22 cellular contexts compared by ENCODE assay signal in the genomic region with DNA sequence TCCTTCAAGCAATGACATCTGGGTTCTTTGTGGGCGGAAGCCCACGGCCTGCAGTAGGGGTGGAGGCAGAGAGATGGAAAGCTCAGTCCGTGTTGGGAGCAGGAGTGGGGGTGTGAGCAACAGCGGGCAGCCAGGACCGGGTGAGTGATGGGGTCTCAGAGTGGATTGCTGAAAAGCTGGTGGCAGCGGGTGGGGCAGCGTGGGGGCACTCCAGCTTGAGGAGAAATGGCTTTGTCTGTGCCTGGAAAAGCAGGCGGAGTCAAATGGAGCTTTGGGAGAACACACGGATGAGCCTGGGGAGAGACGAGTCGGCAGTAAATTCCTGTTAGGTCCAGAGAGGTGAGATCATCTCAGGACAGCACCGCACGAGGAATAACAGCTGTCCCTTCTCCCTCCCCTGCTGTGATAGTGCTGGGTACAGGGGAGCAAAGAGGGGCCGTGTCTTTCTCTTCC. TPM values are rescaled to one million over a fixed set of nuclear protein-coding genes. Genes with fewer than 3 reads are reported as not detected.
"Had no signal": no experiment of that assay in that cellular context is flagged by ENCODE, and none has a peak within 500 bp of the region (broad histone marks: within the 10 kb centered on the region; RNA-seq: fewer than 3 reads in every experiment).

No MANE protein-coding gene starts in this region.

- H3K36me3 Mint-ChIP-seq: stimulated activated naive B cell treated with anti-CD40 and anti-IgM and Interleukin-4, amounts not matched to agents 10 μg/mL and 1 μg/mL and 100 μg/mL, for 72 hours had no signal

- H3K4me1 Mint-ChIP-seq: stimulated activated naive B cell treated with anti-CD40 and anti-IgM and Interleukin-4, amounts not matched to agents 10 μg/mL and 1 μg/mL and 100 μg/mL, for 72 hours had no signal

- H3K9me3 Mint-ChIP-seq: dendritic cell treated with granulocyte-macrophage colony-stimulating factor and Interleukin-4, amounts not matched to agents 40 ng/mL and 50 ng/mL, for 4 days; naive thymus-derived CD4-positive, alpha-beta T cell; stimulated activated naive B cell treated with anti-CD40 and anti-IgM and Interleukin-4, amounts not matched to agents 10 μg/mL and 1 μg/mL and 100 μg/mL, for 72 hours; T-helper 1 cell treated with Interleukin-12 subunit alpha and Interleukin-12 subunit beta and Interleukin-4 antibody, amounts not matched to agents 30 μg/mL and 1 μg/mL, for 36 hours had no signal

- H3K27ac ChIP-seq: ascending aorta, breast epithelium, epithelial cell of prostate, sigmoid colon, spleen, thyroid gland had no signal

- DNase-seq: activated CD4-positive, alpha-beta T cell treated with anti-CD3 and anti-CD28 coated beads, Interleukin-2, amount 50 U/mL, for 4 hours; activated CD4-positive, CD25-positive, alpha-beta regulatory T cell treated with anti-CD3 and anti-CD28 coated beads, Interleukin-2, amount 50 U/mL, for 72 hours; activated effector memory CD4-positive, alpha-beta T cell treated with anti-CD3 and anti-CD28 coated beads, Interleukin-2, amount 50 U/mL, for 16 hours; activated naive CD4-positive, alpha-beta T cell treated with anti-CD3 and anti-CD28 coated beads, Interleukin-2, amount 50 U/mL, for 16 hours; activated T-cell treated with anti-CD3 and anti-CD28 coated beads, Interleukin-2, amount 50 U/mL, for 72 hours; cerebellar nuclear complex; foreskin fibroblast; hippocampal formation; islet precursor cell; naive thymus-derived CD4-positive, alpha-beta T cell; sigmoid colon; spleen; stimulated activated CD4-positive, alpha-beta T cell treated with anti-CD3 and anti-CD28 coated beads, Interleukin-4, amount 100 ng/mL, for 4 hours; stimulated activated naive B cell treated with anti-CD40 and anti-IgM and Interleukin-4, amounts not matched to agents 10 μg/mL and 1 μg/mL and 100 μg/mL, for 72 hours had no signal

- ATAC-seq: activated T-cell treated with anti-CD3 and anti-CD28 coated beads, Interleukin-2, amount 50 U/mL, for 72 hours; left lobe of liver; naive thymus-derived CD4-positive, alpha-beta T cell; stimulated activated naive B cell treated with anti-CD40 and anti-IgM and Interleukin-4, amounts not matched to agents 10 μg/mL and 1 μg/mL and 100 μg/mL, for 72 hours had no signal

- H3K4me3 Mint-ChIP-seq: activated T-cell treated with anti-CD3 and anti-CD28 coated beads, Interleukin-2, amount 50 U/mL, for 72 hours; dendritic cell treated with granulocyte-macrophage colony-stimulating factor and Interleukin-4, amounts not matched to agents 40 ng/mL and 50 ng/mL, for 4 days; naive thymus-derived CD4-positive, alpha-beta T cell; stimulated activated naive B cell treated with anti-CD40 and anti-IgM and Interleukin-4, amounts not matched to agents 10 μg/mL and 1 μg/mL and 100 μg/mL, for 72 hours; T-helper 1 cell treated with Interleukin-12 subunit alpha and Interleukin-12 subunit beta and Interleukin-4 antibody, amounts not matched to agents 30 μg/mL and 1 μg/mL, for 36 hours had no signal

- H3K27ac Mint-ChIP-seq: activated T-cell treated with anti-CD3 and anti-CD28 coated beads, Interleukin-2, amount 50 U/mL, for 72 hours; dendritic cell treated with granulocyte-macrophage colony-stimulating factor and Interleukin-4, amounts not matched to agents 40 ng/mL and 50 ng/mL, for 4 days; naive thymus-derived CD4-positive, alpha-beta T cell; stimulated activated naive B cell treated with anti-CD40 and anti-IgM and Interleukin-4, amounts not matched to agents 10 μg/mL and 1 μg/mL and 100 μg/mL, for 72 hours; T-helper 1 cell treated with Interleukin-12 subunit alpha and Interleukin-12 subunit beta and Interleukin-4 antibody, amounts not matched to agents 30 μg/mL and 1 μg/mL, for 36 hours had no signal

RNA-seq across cellular contexts. Expression of a gene that starts 42.1 kb away (rescaled TPM):
- total RNA-seq: activated CD8-positive, alpha-beta memory T cell treated with anti-CD3 and anti-CD28 coated beads for 36 hours; ascending aorta; left lobe of liver had no signal
